ENCODE assay signal across 2 cellular contexts in genomic region chr15:42523331-42523730, GRCh38.
TF ChIP-seq lines count a peak whose summit lies in the region.

No MANE protein-coding gene starts in this region.

TF ChIP-seq in GM12891, 5 proteins besides CTCF, POLR2A, EP300 and RAD21:
- TF ChIP-seq POLR2AphosphoS5 (IDR thresholded peaks at IDR 0.05; ENCODE audit: low read depth, low read length): no peak

TF ChIP-seq in HepG2, 621 proteins besides CTCF, POLR2A, EP300 and RAD21:
- TF ChIP-seq BRD4 (CRISPR knock-in tag; IDR thresholded peaks at IDR 0.05) (no peak), FOXA1 (IDR thresholded peaks at IDR 0.05) (no peak), FOXA1 (CRISPR knock-in tag; IDR thresholded peaks at IDR 0.05) (peak; percentile 29; the same call in 1 of the 2 replicates), SIX1 (CRISPR knock-in tag; IDR thresholded peaks at IDR 0.05; ENCODE audit: borderline replicate concordance) (no peak)
